ENCODE assay signal across 8 cellular contexts in the genomic region with DNA sequence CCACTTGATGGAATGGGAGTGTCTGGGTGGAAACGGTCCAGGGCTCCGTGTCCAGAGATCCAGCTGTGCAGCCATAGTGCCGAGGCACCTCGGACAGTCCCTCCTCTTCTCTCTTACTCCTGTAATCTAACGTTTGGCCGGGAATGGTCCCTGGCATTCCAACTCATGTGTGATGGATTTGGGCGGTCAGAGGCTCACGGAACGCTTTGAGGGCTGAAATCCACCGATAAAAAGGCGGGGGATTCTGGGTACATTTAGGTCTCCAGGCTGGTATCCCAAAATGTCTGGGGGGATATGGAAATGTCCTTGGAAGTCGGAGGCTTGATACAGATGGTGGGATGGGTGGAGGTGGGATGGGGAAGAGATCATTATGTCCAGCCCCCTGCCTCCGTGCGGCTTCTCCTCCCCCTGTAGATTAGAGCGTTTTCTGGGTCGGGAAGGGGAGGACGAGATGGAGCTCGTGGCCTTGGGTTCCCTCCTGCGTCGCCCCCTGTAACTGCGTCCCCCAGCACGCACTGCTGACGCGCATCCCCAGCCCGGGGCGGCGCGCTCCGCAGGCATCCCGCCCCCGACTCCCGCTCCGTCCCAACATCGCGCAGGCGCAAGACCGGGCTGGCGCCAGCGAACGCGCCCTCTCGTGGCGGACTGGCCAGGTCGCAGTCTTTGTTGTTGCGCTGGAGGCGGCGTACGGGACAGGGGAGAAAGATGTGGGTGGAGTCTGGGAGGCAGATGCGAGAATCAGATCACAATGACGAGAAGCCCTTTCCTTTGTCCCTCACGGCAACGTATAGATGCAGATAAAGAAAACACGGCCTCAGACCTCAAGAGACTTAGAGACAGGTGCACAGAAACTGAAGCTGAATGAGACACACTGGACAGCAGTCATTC. TPM values are rescaled to one million over a fixed set of nuclear protein-coding genes. Genes with fewer than 3 reads are reported as not detected.
A peak's percentile ranks its signal among the peaks of the same experiment; 100 is the strongest.
DNase-seq lines count a peak whose midpoint lies in the region; ATAC-seq and TF ChIP-seq lines count a peak whose summit lies in the region.

No MANE protein-coding gene starts in this region.

- no peaks in the 10 kb centered on the region for H3K36me3 ChIP-seq in adrenal gland (replicated peaks in 1 of 2)
- H3K36me3 ChIP-seq in prostate gland, result no peaks in the 10 kb centered on the region

- H3K27ac ChIP-seq in adrenal gland (peak overlapping the region in 2 of 5 donors; percentile 59 to 70), prostate gland (peak overlapping the region; percentile 52 to 75)

- H3K27me3 ChIP-seq in adrenal gland (no peaks in the 10 kb centered on the region), prostate gland (replicated peaks; ENCODE audit: insufficient read depth) (no peaks in the 10 kb centered on the region)

- H3K4me1 ChIP-seq in adrenal gland (replicated peaks in 1 of 2) (peaks cover 0 to 13% of the 10 kb centered on the region in 2 donors), prostate gland (replicated peaks) (no peaks in the 10 kb centered on the region)

- TF ChIP-seq POLR2A in adrenal gland (IDR thresholded peaks at IDR 0.05) (no peak), prostate gland (IDR thresholded peaks at IDR 0.05) (peak; percentile 69)

- ATAC-seq in HG02763 (IDR thresholded peaks at IDR 0.05; ENCODE audit: unreplicated experiment), result peak; percentile 90
- peak; percentile 77 for ATAC-seq in left ventricle myocardium superior

- TF ChIP-seq CTCF in GM12874 (IDR thresholded peaks at IDR 0.05; ENCODE audit: insufficient read depth, low read depth, low read length) (peak; percentile 96), adrenal gland (IDR thresholded peaks at IDR 0.05) (peak; percentile 82 to 98 (median 93)), prostate gland (IDR thresholded peaks at IDR 0.05) (peak; percentile 84 to 99 (median 94))

- peak overlapping the region in 2 of 4 donors; percentile 27 to 66 for H3K4me3 ChIP-seq in adrenal gland
- H3K4me3 ChIP-seq in prostate gland, result peak overlapping the region; percentile 39 to 45

- DNase-seq in NCI-H146 (lab: John Stamatoyannopoulos, UW), result peak; percentile 90
- peak; percentile 91 for DNase-seq in T follicular helper cell (ENCODE audit: low read depth)
- peak; percentile 88 to 95 (median 91) for DNase-seq in adrenal gland
- peak; percentile 95 for DNase-seq in left ventricle myocardium superior
- DNase-seq in prostate gland (ENCODE audit: low spot score), result peak; percentile 90
- peak; percentile 93 for DNase-seq in ureter (ENCODE audit: low spot score)

- intact Hi-C loops in adrenal gland (cut with DNase I) (no loop called here), left ventricle myocardium superior (cut with micrococcal nuclease) (loop anchor here (10.0 kb wide), 1 partner anchor 56 kb away; no protein-coding TSS in a partner anchor), prostate gland (cut with DNase I) (loop anchor here (2.0 kb wide), 1 partner anchor 46 kb away; no protein-coding TSS in a partner anchor)

- WGBS in adrenal gland, 4 donors, result 0 to 1% (median 1%) methylated on average over 23 to 53 of the region's 53 CpGs
- under 1% methylated on average over 53 of the region's 53 CpGs for WGBS in prostate gland

- no peaks in the 10 kb centered on the region for H3K9me3 ChIP-seq in adrenal gland (replicated peaks in 1 of 3)
- no peaks in the 10 kb centered on the region for H3K9me3 ChIP-seq in prostate gland

RNA-seq across cellular contexts. Expression of gene SGCA, which starts 4.5 kb away (rescaled TPM):
- total RNA-seq in adrenal gland (1 to 10 TPM in 3 of 8 donors, under 1 TPM in 2, not detected in 3; 0.28 to 3.0 (median 1.2) TPM), left ventricle myocardium superior (155 TPM), prostate gland (10 to 100 TPM; 13.9 to 19.4 TPM), ureter (16.9 TPM)
- 1 to 10 TPM in 2 of 3 donors, not detected in 1; 5.2 to 5.5 TPM for polyA plus RNA-seq in adrenal gland

RNA-seq across cellular contexts. Expression of gene PPP1R9B, which starts 10.8 kb away (rescaled TPM):
- 10 to 100 TPM; 43.9 to 87.0 (median 62.0) TPM for total RNA-seq in adrenal gland
- polyA plus RNA-seq in adrenal gland, result 100 to 1,000 TPM in 1 of 3 donors, 10 to 100 TPM in 2; 21.8 to 128 (median 27.2) TPM
- 37.6 TPM for total RNA-seq in left ventricle myocardium superior
- 10 to 100 TPM; 36.2 to 79.7 TPM for total RNA-seq in prostate gland
- 38.4 TPM for total RNA-seq in ureter

RNA-seq across cellular contexts. Expression of gene SAMD14, which starts 31.3 kb away (rescaled TPM):
- 10 to 100 TPM in 1 of 8 donors, 1 to 10 TPM in 7; 1.3 to 12.6 (median 4.0) TPM for total RNA-seq in adrenal gland
- polyA plus RNA-seq in adrenal gland, result 10 to 100 TPM in 1 of 3 donors, 1 to 10 TPM in 2; 1.1 to 11.0 (median 3.0) TPM
- total RNA-seq in left ventricle myocardium superior, result 1.2 TPM
- total RNA-seq in prostate gland, result 1 to 10 TPM; 2.5 to 7.4 TPM
- total RNA-seq in ureter, result 5.5 TPM

RNA-seq across cellular contexts. Expression of gene COL1A1, which starts 40.2 kb away (rescaled TPM):
- total RNA-seq in adrenal gland (100 to 1,000 TPM in 4 of 8 donors, 10 to 100 TPM in 4; 50.2 to 263 (median 105) TPM), left ventricle myocardium superior (26.8 TPM), prostate gland (10 to 100 TPM; 21.5 to 81.0 TPM), ureter (331 TPM)
- 100 to 1,000 TPM in 1 of 3 donors, 10 to 100 TPM in 2; 39.6 to 101 (median 40.1) TPM for polyA plus RNA-seq in adrenal gland

Comparison
In these comparisons a context has a peak if more than half of its experiments do, and no peak if none do; other contexts are left out.
1. intact Hi-C loops: an anchor here in left ventricle myocardium superior (10.0 kb wide) and prostate gland (2.0 kb wide); none called in adrenal gland.